Comparison of ENCODE assay signal across 14 cellular contexts in genomic region chr16:24991349-24991748, GRCh38. TPM values are rescaled to one million over a fixed set of nuclear protein-coding genes. Genes with fewer than 3 reads are reported as not detected.
A peak's percentile ranks its signal among the peaks of the same experiment; 100 is the strongest.
DNase-seq lines count a peak whose midpoint lies in the region; ATAC-seq, FAIRE-seq and TF ChIP-seq lines count a peak whose summit lies in the region.
"Had no signal": no experiment of that assay in that cellular context is flagged by ENCODE, and none has a peak within 500 bp of the region (broad histone marks: within the 10 kb centered on the region; RNA-seq: fewer than 3 reads in every experiment).

No MANE protein-coding gene starts in this region.

- peak overlapping the region; percentile 86 for H2AK5ac ChIP-seq in IMR-90 (ENCODE audit: low read depth, low read length)

- peak overlapping the region; percentile 24; the same call in 1 of the 2 replicates for H3K27ac ChIP-seq in IMR-90 (ENCODE audit: insufficient read depth, low read length)
- no peak overlapping the region for H3K27ac ChIP-seq in astrocyte (ENCODE audit: low read depth, low read length)
- H3K27ac ChIP-seq in stomach: peak overlapping the region in 4 of 5 donors; percentile 21 to 78 (median 33)
- H3K27ac ChIP-seq in left lung: no peak overlapping the region
- H3K27ac ChIP-seq: parathyroid adenoma had no signal

- H3K56ac ChIP-seq in IMR-90 (ENCODE audit: extremely low read depth, insufficient read depth, low read length): no peak overlapping the region

- H3K27me3 Mint-ChIP-seq in astrocyte (ENCODE audit: low read depth, unreplicated experiment) (no peaks in the 10 kb centered on the region), memory B cell (no peaks in the 10 kb centered on the region)

- no peak for TF ChIP-seq CTCF in IMR-90 (conservative IDR thresholded peaks at IDR 0.05; ENCODE audit: low read depth, low read length)
- TF ChIP-seq CTCF in astrocyte (IDR thresholded peaks at IDR 0.05; ENCODE audit: insufficient read depth, low read depth, low read length): no peak
- TF ChIP-seq CTCF in stomach (IDR thresholded peaks at IDR 0.05): no peak
- no peak for TF ChIP-seq CTCF in left lung (IDR thresholded peaks at IDR 0.05)

- POLR2A ChIA-PET in IMR-90 (lab: Charles Lee; ENCODE audit: unreplicated experiment): no interaction called here

- intact Hi-C loops in IMR-90 (cut with micrococcal nuclease): no loop called here
- intact Hi-C loops in stomach (cut with DNase I; ENCODE audit: low total_unique reads): no loop called here
- intact Hi-C loops in left lung (cut with DNase I): no loop called here

- H3K23ac ChIP-seq in IMR-90 (ENCODE audit: low read depth, low read length): 0 out of 2 replicates have a peak overlapping the region, but pooled peaks have one; percentile 15

- H2BK15ac ChIP-seq in IMR-90 (ENCODE audit: low read depth, low read length): peak overlapping the region; percentile 71; the same call in 2 of the 3 replicates

- DNase-seq in IMR-90: no peak
- no peak for DNase-seq in astrocyte (ENCODE audit: low read depth)
- DNase-seq in memory B cell (ENCODE audit: low spot score in 2 of 2): no peak
- no peak for DNase-seq in stomach
- DNase-seq in mucosa of gallbladder (ENCODE audit: low spot score): no peak
- DNase-seq in left lung: no peak
- DNase-seq in AG08396 (ENCODE audit: low spot score): no peak
- DNase-seq: cortex of kidney, mammary epithelial cell, NCI-H1417 had no signal

- peak overlapping the region; percentile 20 to 74; a peak in 3 of 4 replicates for H4K8ac ChIP-seq in IMR-90 (ENCODE audit: low read depth in 2 of 2, low read length in 2 of 2)

- H4K91ac ChIP-seq in IMR-90 (ENCODE audit: insufficient read depth, low read depth, low read length): peak overlapping the region; percentile 57; the same call in 1 of the 2 replicates

- ATAC-seq in IMR-90 (ENCODE audit: low read depth) (no peak), memory B cell (ENCODE audit: low read depth) (no peak), left lung (no peak), HG02571 (IDR thresholded peaks at IDR 0.05; ENCODE audit: unreplicated experiment) (no peak)

- TF ChIP-seq POLR2A in IMR-90 (IDR thresholded peaks at IDR 0.05; ENCODE audit: low read depth, low read length) (no peak), stomach (IDR thresholded peaks at IDR 0.05) (no peak)

- H3K36me3 Mint-ChIP-seq in astrocyte (ENCODE audit: low read depth, unreplicated experiment): peaks cover 2% of the 10 kb centered on the region
- peaks cover 19% of the 10 kb centered on the region for H3K36me3 Mint-ChIP-seq in memory B cell

- peak overlapping the region; percentile 65; the same call in 1 of the 2 replicates for H4K5ac ChIP-seq in IMR-90 (ENCODE audit: low read depth, low read length)

- H3K9ac ChIP-seq in IMR-90 (ENCODE audit: low read depth, low read length): no peak overlapping the region
- H3K9ac ChIP-seq in astrocyte (ENCODE audit: low read length): no peak overlapping the region
- H3K9ac ChIP-seq: parathyroid adenoma had no signal

- H4K20me1 ChIP-seq in IMR-90 (ENCODE audit: insufficient read depth, low read length) (peaks cover 20% of the 10 kb centered on the region), astrocyte (ENCODE audit: insufficient read depth, low read length) (peaks cover 3% of the 10 kb centered on the region)

- H2AFZ ChIP-seq in IMR-90 (replicated peaks; ENCODE audit: low read length, poor library complexity) (no peak overlapping the region), astrocyte (ENCODE audit: low read depth, low read length) (no peak overlapping the region)
- H2AFZ ChIP-seq: parathyroid adenoma had no signal

- H3K18ac ChIP-seq in IMR-90 (ENCODE audit: low read depth, low read length): peak overlapping the region; percentile 45; the same call in 1 of the 2 replicates

- H3K4me1 ChIP-seq in IMR-90 (ENCODE audit: control insufficient read depth, insufficient read depth, low read length) (peaks cover 44% of the 10 kb centered on the region), astrocyte (ENCODE audit: insufficient read depth, low read length) (peaks cover 69% of the 10 kb centered on the region), stomach (peaks cover 54 to 93% (median 75%) of the 10 kb centered on the region in 4 donors), left lung (peaks cover 50 to 79% of the 10 kb centered on the region in 2 donors)

- H3K27ac Mint-ChIP-seq in astrocyte (ENCODE audit: unreplicated experiment): peak overlapping the region; percentile 9
- peak overlapping the region; percentile 60 for H3K27ac Mint-ChIP-seq in memory B cell

- peaks cover 24% of the 10 kb centered on the region for H3K9me1 ChIP-seq in IMR-90 (ENCODE audit: insufficient read depth, low read length)

- TF ChIP-seq EP300 in stomach (IDR thresholded peaks at IDR 0.05): no peak

- H3K79me1 ChIP-seq in IMR-90 (ENCODE audit: low read depth in 1 of 2, low read length in 2 of 2): peaks cover 8 to 62% of the 10 kb centered on the region in 2 experiments

- in situ Hi-C loops in IMR-90 (cut with MboI; ENCODE audit: low sequenced_read_pairs): no loop called here

- no TSS peak for BruUV-seq in IMR-90 (replicated peaks; lab: Mats Ljungman, UMichigan)

- H2AK9ac ChIP-seq in IMR-90 (replicated peaks; ENCODE audit: low read depth, low read length, poor library complexity): no peak overlapping the region

- H3K4me3 Mint-ChIP-seq in astrocyte (ENCODE audit: unreplicated experiment) (no peak overlapping the region), memory B cell (peak overlapping the region; percentile 53)

- H3K27me3 ChIP-seq in IMR-90 (ENCODE audit: control insufficient read depth, insufficient read depth, low read length) (no peaks in the 10 kb centered on the region), astrocyte (ENCODE audit: insufficient read depth, low read length) (no peaks in the 10 kb centered on the region), stomach (no peaks in the 10 kb centered on the region), left lung (no peaks in the 10 kb centered on the region)

- peaks cover 70% of the 10 kb centered on the region for H3K4me1 Mint-ChIP-seq in astrocyte (ENCODE audit: low read depth, unreplicated experiment)
- peaks cover 65% of the 10 kb centered on the region for H3K4me1 Mint-ChIP-seq in memory B cell

- peak overlapping the region; percentile 75 for H2BK120ac ChIP-seq in IMR-90 (ENCODE audit: low read depth, low read length)

- H2BK20ac ChIP-seq in IMR-90 (ENCODE audit: low read depth, low read length): peak overlapping the region; percentile 68; the same call in 1 of the 2 replicates

- CTCF ChIA-PET in IMR-90 (lab: Yijun Ruan, JAX): no interaction called here

- FAIRE-seq in astrocyte (lab: Jason Lieb, UNC): no peak
- FAIRE-seq: GM12892, GM19239 had no signal

- H3K4me2 ChIP-seq in IMR-90 (ENCODE audit: low read depth, low read length): 0 out of 2 replicates have a peak overlapping the region, but pooled peaks have one; percentile 14
- H3K4me2 ChIP-seq in astrocyte (ENCODE audit: low read length): no peak overlapping the region

- WGBS in IMR-90 (ENCODE audit: extremely low coverage in 2 of 2, insufficient read length in 1 of 2), 2 experiments: 93% methylated on average over 2 of the region's 5 CpGs; no CpG with 5 or more reads in 1 of the 2 experiments
- 49 to 63% (median 57%) methylated on average over 5 of the region's 5 CpGs for WGBS in stomach, 5 donors

- H3K79me2 ChIP-seq in astrocyte (ENCODE audit: insufficient read depth, low read length): peaks cover 75% of the 10 kb centered on the region

- H3K9me3 Mint-ChIP-seq in astrocyte (ENCODE audit: unreplicated experiment) (no peaks in the 10 kb centered on the region), memory B cell (no peaks in the 10 kb centered on the region)

- peak overlapping the region; percentile 57 for H3K14ac ChIP-seq in IMR-90 (replicated peaks; ENCODE audit: low read depth, low read length)

- peak overlapping the region; percentile 75 for H3K4ac ChIP-seq in IMR-90 (ENCODE audit: low read depth, low read length)

- TF ChIP-seq RAD21 in IMR-90 (IDR thresholded peaks at IDR 0.05; ENCODE audit: low read length): no peak

- H3K9me3 ChIP-seq in IMR-90 (ENCODE audit: control insufficient read depth, insufficient read depth, low read length): no peaks in the 10 kb centered on the region
- H3K9me3 ChIP-seq in astrocyte (ENCODE audit: insufficient read depth, low read depth, low read length): no peaks in the 10 kb centered on the region
- no peaks in the 10 kb centered on the region for H3K9me3 ChIP-seq in stomach
- no peaks in the 10 kb centered on the region for H3K9me3 ChIP-seq in left lung

- dilution Hi-C loops in IMR-90 (cut with HindIII; ENCODE audit: low sequenced_read_pairs, unreplicated experiment): no loop called here

- no peak overlapping the region for H3K4me3 ChIP-seq in IMR-90 (ENCODE audit: insufficient read depth, low read depth, low read length)
- no peak overlapping the region for H3K4me3 ChIP-seq in astrocyte (ENCODE audit: insufficient read depth, low read depth, low read length)
- no peak overlapping the region for H3K4me3 ChIP-seq in stomach
- no peak overlapping the region for H3K4me3 ChIP-seq in left lung

- H3K36me3 ChIP-seq in IMR-90 (ENCODE audit: control insufficient read depth, insufficient read depth, low read length) (no peaks in the 10 kb centered on the region), astrocyte (ENCODE audit: insufficient read depth, low read length) (no peaks in the 10 kb centered on the region), stomach (no peaks in the 10 kb centered on the region), left lung (no peaks in the 10 kb centered on the region)

- peak overlapping the region; percentile 99 for H2BK5ac ChIP-seq in IMR-90 (ENCODE audit: low read depth, low read length, poor library complexity, severe bottlenecking)

TF ChIP-seq in IMR-90, 13 proteins besides CTCF, POLR2A, EP300 and RAD21 (continues in another document):
- TF ChIP-seq BHLHE40 (IDR thresholded peaks at IDR 0.05; ENCODE audit: low read depth, low read length) (no peak), RFX5 (IDR thresholded peaks at IDR 0.05; ENCODE audit: low read depth, low read length) (no peak), USF2 (IDR thresholded peaks at IDR 0.05; ENCODE audit: low read depth, low read length) (no peak), MAZ (IDR thresholded peaks at IDR 0.05; ENCODE audit: borderline replicate concordance, low read depth, low read length) (no peak), MAFK (IDR thresholded peaks at IDR 0.05; ENCODE audit: low read depth, low read length) (no peak)

RNA-seq across cellular contexts. Expression of gene ARHGAP17, which starts 23.8 kb away (rescaled TPM):
- total RNA-seq in IMR-90 (2012; rRNA removed): 27.6 and 29.4 TPM in 2 replicates
- polyA plus RNA-seq in IMR-90 (2012; rRNA removed): 60.1 and 65.0 TPM in 2 replicates
- 40.0 and 40.7 TPM in 2 replicates for polyA plus RNA-seq in IMR-90 (2012; cell fraction: cytosol; rRNA removed)
- polyA plus RNA-seq in IMR-90 (2012; cell fraction: nucleus; rRNA removed; ENCODE audit: low replicate concordance): 81.6 and 132 TPM in 2 replicates
- 71.2 and 75.2 TPM in 2 replicates for total RNA-seq in astrocyte
- 100 to 1,000 TPM in 2 of 5 donors, 10 to 100 TPM in 3; 30.3 to 414 (median 74.9) TPM for total RNA-seq in stomach
- polyA plus RNA-seq in stomach: 10 to 100 TPM; 18.4 to 22.7 (median 20.5) TPM
- total RNA-seq in mucosa of gallbladder: 72.9 TPM
- 10 to 100 TPM; 58.3 to 86.0 TPM for total RNA-seq in left lung

Comparison
In these comparisons a context has a peak if more than half of its experiments do, and no peak if none do; other contexts are left out.
1. H3K27ac ChIP-seq: peak in IMR-90 (single experiment) and stomach (4 of 5); none in astrocyte (single experiment) and left lung (0 of 2).